Comparison of ENCODE assay signal across 20 cellular contexts in genomic region chrX:154710309-154710708, GRCh38. TPM values are rescaled to one million over a fixed set of nuclear protein-coding genes. Genes with fewer than 3 reads are reported as not detected.
A peak's percentile ranks its signal among the peaks of the same experiment; 100 is the strongest.
DNase-seq lines count a peak whose midpoint lies in the region; ATAC-seq, FAIRE-seq and TF ChIP-seq lines count a peak whose summit lies in the region.
"Had no signal": no experiment of that assay in that cellular context is flagged by ENCODE, and none has a peak within 500 bp of the region (broad histone marks: within the 10 kb centered on the region; RNA-seq: fewer than 3 reads in every experiment).

No MANE protein-coding gene starts in this region.

- H3K4me3 ChIP-seq in OCI-LY3 (ENCODE audit: low read length): no peak overlapping the region
- H3K4me3 ChIP-seq in brain microvascular endothelial cell (ENCODE audit: low read depth, low read length): no peak overlapping the region
- no peak overlapping the region for H3K4me3 ChIP-seq in retinal pigment epithelial cell (ENCODE audit: low read length)
- H3K4me3 ChIP-seq: PC-9, SJSA1 had no signal

- H3K27ac Mint-ChIP-seq in natural killer cell: peak overlapping the region; percentile 87 to 94
- no peak overlapping the region for H3K27ac Mint-ChIP-seq in natural killer cell treated with Interleukin-12 subunit alpha and Interleukin-12 subunit beta and Interleukin-15 and Interleukin-18, amount 100 ng/mL, for 72 hours
- H3K27ac Mint-ChIP-seq: B cell had no signal

- no peaks in the 10 kb centered on the region for H3K9me3 ChIP-seq in OCI-LY3 (ENCODE audit: insufficient read depth, low read length)
- H3K9me3 ChIP-seq: Caco-2, SJSA1 had no signal

- peaks cover 0 to 5% of the 10 kb centered on the region in 2 donors for H3K27me3 Mint-ChIP-seq in natural killer cell (ENCODE audit: low read depth in 2 of 2)
- peaks cover 0 to 2% of the 10 kb centered on the region in 2 donors for H3K27me3 Mint-ChIP-seq in natural killer cell treated with Interleukin-12 subunit alpha and Interleukin-12 subunit beta and Interleukin-15 and Interleukin-18, amount 100 ng/mL, for 72 hours
- H3K27me3 Mint-ChIP-seq: B cell; CD4-positive, CD25-positive, alpha-beta regulatory T cell had no signal

- ATAC-seq in natural killer cell: no peak
- no peak for ATAC-seq in natural killer cell treated with Interleukin-12 subunit alpha and Interleukin-12 subunit beta and Interleukin-15 and Interleukin-18, amount 100 ng/mL, for 72 hours

- no peaks in the 10 kb centered on the region for H3K79me2 ChIP-seq in OCI-LY3 (ENCODE audit: low read length)

- H2AFZ ChIP-seq in OCI-LY3 (ENCODE audit: low read depth, low read length): no peak overlapping the region
- H2AFZ ChIP-seq: PC-9 had no signal

- H3K4me3 Mint-ChIP-seq in natural killer cell: no peak overlapping the region
- no peak overlapping the region for H3K4me3 Mint-ChIP-seq in natural killer cell treated with Interleukin-12 subunit alpha and Interleukin-12 subunit beta and Interleukin-15 and Interleukin-18, amount 100 ng/mL, for 72 hours
- H3K4me3 Mint-ChIP-seq: B cell; CD4-positive, CD25-positive, alpha-beta regulatory T cell had no signal

- H3K36me3 ChIP-seq in OCI-LY3 (replicated peaks; ENCODE audit: low read depth, low read length): no peaks in the 10 kb centered on the region
- no peaks in the 10 kb centered on the region for H3K36me3 ChIP-seq in brain microvascular endothelial cell (replicated peaks)
- H3K36me3 ChIP-seq: SJSA1 had no signal

- TF ChIP-seq CTCF in natural killer cell (IDR thresholded peaks at IDR 0.05): no peak
- TF ChIP-seq CTCF in OCI-LY3 (IDR thresholded peaks at IDR 0.05; ENCODE audit: low read depth, low read length): peak; percentile 13; the same call in 1 of the 2 replicates
- peak; percentile 28 for TF ChIP-seq CTCF in brain microvascular endothelial cell (IDR thresholded peaks at IDR 0.05; ENCODE audit: low read depth, low read length, missing control alignments)
- peak; percentile 6 for TF ChIP-seq CTCF in retinal pigment epithelial cell (conservative IDR thresholded peaks at IDR 0.05; ENCODE audit: low read depth, low read length)
- no peak for TF ChIP-seq CTCF in D721Med (IDR thresholded peaks at IDR 0.05; ENCODE audit: insufficient read depth, missing control alignments)

- FAIRE-seq in D721Med (lab: Jason Lieb, UNC): no peak

- in situ Hi-C loops in brain microvascular endothelial cell (cut with HindIII; ENCODE audit: low pct_ligation_motif_present, low sequenced_read_pairs): no loop called here

- H3K27me3 ChIP-seq in OCI-LY3 (ENCODE audit: low read depth, low read length) (no peaks in the 10 kb centered on the region), brain microvascular endothelial cell (replicated peaks) (no peaks in the 10 kb centered on the region)
- H3K27me3 ChIP-seq: SJSA1 had no signal

- peaks cover 8% of the 10 kb centered on the region for H3K36me3 Mint-ChIP-seq in natural killer cell
- peaks cover 27% of the 10 kb centered on the region for H3K36me3 Mint-ChIP-seq in natural killer cell treated with Interleukin-12 subunit alpha and Interleukin-12 subunit beta and Interleukin-15 and Interleukin-18, amount 100 ng/mL, for 72 hours

- peaks cover 34 to 36% of the 10 kb centered on the region in 2 donors for H3K4me1 Mint-ChIP-seq in natural killer cell
- peaks cover 35 to 37% of the 10 kb centered on the region in 2 donors for H3K4me1 Mint-ChIP-seq in natural killer cell treated with Interleukin-12 subunit alpha and Interleukin-12 subunit beta and Interleukin-15 and Interleukin-18, amount 100 ng/mL, for 72 hours (ENCODE audit: low read depth in 2 of 2)

- intact Hi-C loops in natural killer cell (cut with micrococcal nuclease): loop anchor here (5.0 to 10.0 kb wide), 2 partner anchors 37 to 134 kb away; no protein-coding TSS in a partner anchor

- no peaks in the 10 kb centered on the region for H4K20me1 ChIP-seq in OCI-LY3 (ENCODE audit: insufficient read depth, low read length)

- H3K9ac ChIP-seq in OCI-LY3 (ENCODE audit: low read length): no peak overlapping the region

- H3K27ac ChIP-seq in OCI-LY3 (ENCODE audit: low read length): no peak overlapping the region
- no peak overlapping the region for H3K27ac ChIP-seq in brain microvascular endothelial cell
- H3K27ac ChIP-seq: 22Rv1, PC-9, SJSA1 had no signal

- H3K9me3 Mint-ChIP-seq in natural killer cell: no peaks in the 10 kb centered on the region
- no peaks in the 10 kb centered on the region for H3K9me3 Mint-ChIP-seq in natural killer cell treated with Interleukin-12 subunit alpha and Interleukin-12 subunit beta and Interleukin-15 and Interleukin-18, amount 100 ng/mL, for 72 hours

- H3K4me1 ChIP-seq in OCI-LY3 (ENCODE audit: low read length): peaks cover 17% of the 10 kb centered on the region
- H3K4me1 ChIP-seq: Caco-2 had no signal

- H3K4me2 ChIP-seq in OCI-LY3 (ENCODE audit: low read length): no peak overlapping the region
- H3K4me2 ChIP-seq: PC-9 had no signal

- DNase-seq in natural killer cell (no peak), brain microvascular endothelial cell (no peak), retinal pigment epithelial cell (ENCODE audit: low read depth) (no peak), D721Med (ENCODE audit: insufficient read length, low spot score) (no peak), HPDE6-E6E7 (ENCODE audit: extremely low spot score) (no peak), EL (no peak)
- DNase-seq in natural killer cell treated with Interleukin-12 subunit alpha and Interleukin-12 subunit beta and Interleukin-15 and Interleukin-18, amount 100 ng/mL, for 72 hours (ENCODE audit: low spot score): no peak
- DNase-seq: Caco-2; CD4-positive, CD25-positive, alpha-beta regulatory T cell; DMS153; KBM-7; NCI-H1105 treated with DMSO at 0.1 percent for 48 hours; NCI-H1694 treated with DMSO at 0.1 percent for 48 hours; NCI-H748 treated with DMSO at 0.1 percent for 48 hours; PC-9 had no signal

RNA-seq across cellular contexts. Expression of gene GAB3, which starts 40.6 kb away (rescaled TPM):
- total RNA-seq in natural killer cell: 10 to 100 TPM; 55.6 to 89.8 (median 77.4) TPM
- 10 to 100 TPM; 20.3 to 28.3 TPM for total RNA-seq in natural killer cell treated with Interleukin-12 subunit alpha and Interleukin-12 subunit beta and Interleukin-15 and Interleukin-18, amount 100 ng/mL, for 72 hours
- total RNA-seq: Caco-2 had no signal

RNA-seq across cellular contexts. Expression of gene DKC1, which starts 52.4 kb away (rescaled TPM):
- 10 to 100 TPM; 41.8 to 54.3 (median 53.9) TPM for total RNA-seq in natural killer cell
- 100 to 1,000 TPM in 1 of 2 donors, 10 to 100 TPM in 1; 91.6 to 173 TPM for total RNA-seq in natural killer cell treated with Interleukin-12 subunit alpha and Interleukin-12 subunit beta and Interleukin-15 and Interleukin-18, amount 100 ng/mL, for 72 hours

RNA-seq across cellular contexts. Expression of gene CTAG2, which starts 56.9 kb away (rescaled TPM):
- not detected for total RNA-seq in natural killer cell
- total RNA-seq in natural killer cell treated with Interleukin-12 subunit alpha and Interleukin-12 subunit beta and Interleukin-15 and Interleukin-18, amount 100 ng/mL, for 72 hours: not detected
- total RNA-seq: B cell; Caco-2; CD4-positive, CD25-positive, alpha-beta regulatory T cell; NCI-H460; PC-9; SJSA1 had no signal

Comparison
In these comparisons a context has a peak if more than half of its experiments do, and no peak if none do; other contexts are left out.
1. H3K27ac Mint-ChIP-seq: peak in natural killer cell (2 of 2); none in natural killer cell treated with Interleukin-12 subunit alpha and Interleukin-12 subunit beta and Interleukin-15 and Interleukin-18, amount 100 ng/mL, for 72 hours (0 of 2).
2. CTCF ChIP-seq: peak in OCI-LY3 (single experiment), brain microvascular endothelial cell (single experiment) and retinal pigment epithelial cell (single experiment); none in natural killer cell (single experiment) and D721Med (single experiment).